Comparison of ENCODE assay signal across 28 cellular contexts in genomic region chr6:137181876-137182653, GRCh38.
"Had no signal": no experiment of that assay in that cellular context is flagged by ENCODE, and none has a peak within 500 bp of the region (broad histone marks: within the 10 kb centered on the region; RNA-seq: fewer than 3 reads in every experiment).

No MANE protein-coding gene starts in this region.

- H3K4me1 ChIP-seq: ascending aorta, colonic mucosa, esophagus squamous epithelium, gastrocnemius medialis, pancreas, prostate gland, testis, transverse colon had no signal

- H3K36me3 ChIP-seq: ascending aorta, cardiac muscle cell, colonic mucosa, esophagus squamous epithelium, gastrocnemius medialis, pancreas, prostate gland, transverse colon had no signal

- DNase-seq: activated CD4-positive, alpha-beta T cell treated with anti-CD3 and anti-CD28 coated beads for 36 hours; activated CD4-positive, alpha-beta T cell treated with anti-CD3 and anti-CD28 coated beads, Interleukin-2, amount 50 U/mL, for 48 hours; activated CD4-positive, CD25-positive, alpha-beta regulatory T cell; activated CD8-positive, alpha-beta memory T cell treated with anti-CD3 and anti-CD28 coated beads for 24 hours; activated effector memory CD4-positive, alpha-beta T cell treated with Interleukin-2 at 50 U/mL for 16 hours; activated naive CD4-positive, alpha-beta T cell treated with Interleukin-2 at 50 U/mL for 16 hours; activated naive CD8-positive, alpha-beta T cell treated with anti-CD3 and anti-CD28 coated beads for 36 hours; cerebellar nuclear complex; colonic mucosa; effector CD8-positive, alpha-beta T cell; esophagus squamous epithelium; gastrocnemius medialis; glutamatergic neuron; left ventricle myocardium superior; naive B cell; nephron progenitor cell; pancreas; retina; stimulated activated CD4-positive, alpha-beta T cell treated with anti-CD3 and anti-CD28 coated beads, Interleukin-12 subunit alpha, Interleukin-12 subunit beta, amount 100 ng/mL, for 4 hours; stimulated activated CD4-positive, alpha-beta T cell treated with anti-CD3 and anti-CD28 coated beads, Interleukin-4, amount 100 ng/mL, for 1 hour; stimulated activated naive CD8-positive, alpha-beta T cell treated with anti-CD3 and anti-CD28 coated beads, Interleukin-15, Interleukin-2, amounts not matched to agents 100 U/mL and 50 U/mL, for 24 hours; testis; transverse colon had no signal

- H3K4me3 ChIP-seq: ascending aorta, cardiac muscle cell, colonic mucosa, esophagus squamous epithelium, gastrocnemius medialis, pancreas, prostate gland, skin epidermis, testis, transverse colon had no signal

- H3K27ac ChIP-seq: ascending aorta, cardiac muscle cell, colonic mucosa, epithelial cell of prostate, esophagus squamous epithelium, gastrocnemius medialis, pancreas, prostate gland, skin epidermis, testis, transverse colon had no signal

- H3K9me3 ChIP-seq: colonic mucosa, prostate gland, testis had no signal
